ENCODE assay signal across 9 cellular contexts in genomic region chr19:15293751-15294505, GRCh38. TPM values are rescaled to one million over a fixed set of nuclear protein-coding genes. Genes with fewer than 3 reads are reported as not detected.
DNase-seq lines count a peak whose midpoint lies in the region; ATAC-seq and TF ChIP-seq lines count a peak whose summit lies in the region.
"Had no signal": no experiment of that assay in that cellular context is flagged by ENCODE, and none has a peak within 500 bp of the region (broad histone marks: within the 10 kb centered on the region; RNA-seq: fewer than 3 reads in every experiment).

No MANE protein-coding gene starts in this region.

- H3K4me1 Mint-ChIP-seq in activated naive CD4-positive, alpha-beta T cell treated with anti-CD3 and anti-CD28 coated beads for 36 hours (ENCODE audit: low read depth): peaks cover 99% of the 10 kb centered on the region

- H3K27ac Mint-ChIP-seq in activated naive CD4-positive, alpha-beta T cell treated with anti-CD3 and anti-CD28 coated beads for 36 hours: no peak overlapping the region
- peak overlapping the region; percentile 51 to 97 for H3K27ac Mint-ChIP-seq in activated naive CD4-positive, alpha-beta T cell treated with anti-CD3 and anti-CD28 coated beads, Interleukin-2, amount 50 U/mL, for 72 hours

- no peaks in the 10 kb centered on the region for H3K9me3 Mint-ChIP-seq in activated naive CD4-positive, alpha-beta T cell treated with anti-CD3 and anti-CD28 coated beads for 36 hours
- no peaks in the 10 kb centered on the region for H3K9me3 Mint-ChIP-seq in activated naive CD4-positive, alpha-beta T cell treated with anti-CD3 and anti-CD28 coated beads, Interleukin-2, amount 50 U/mL, for 72 hours

- H3K4me1 ChIP-seq in right atrium auricular region (peaks cover 0 to 98% of the 10 kb centered on the region in 2 donors), suprapubic skin (peaks cover 96% of the 10 kb centered on the region)

- no peak for TF ChIP-seq EP300 in suprapubic skin (IDR thresholded peaks at IDR 0.05)

- peaks cover 21% of the 10 kb centered on the region for H3K36me3 Mint-ChIP-seq in activated naive CD4-positive, alpha-beta T cell treated with anti-CD3 and anti-CD28 coated beads for 36 hours (ENCODE audit: low read depth)
- peaks cover 0 to 19% of the 10 kb centered on the region in 2 donors for H3K36me3 Mint-ChIP-seq in activated naive CD4-positive, alpha-beta T cell treated with anti-CD3 and anti-CD28 coated beads, Interleukin-2, amount 50 U/mL, for 72 hours

- H3K27me3 ChIP-seq in right atrium auricular region (no peaks in the 10 kb centered on the region), suprapubic skin (no peaks in the 10 kb centered on the region)
- H3K27me3 ChIP-seq: pancreas had no signal

- no peak for ATAC-seq in activated naive CD4-positive, alpha-beta T cell treated with anti-CD3 and anti-CD28 coated beads, Interleukin-2, amount 50 U/mL, for 72 hours
- ATAC-seq in GM21447 (IDR thresholded peaks at IDR 0.05; ENCODE audit: unreplicated experiment) (no peak), HG03354 (IDR thresholded peaks at IDR 0.05; ENCODE audit: poor library complexity, severe bottlenecking, unreplicated experiment) (no peak)

- H3K4me3 ChIP-seq in right atrium auricular region (no peak overlapping the region), suprapubic skin (peak overlapping the region; percentile 5)
- H3K4me3 ChIP-seq: pancreas had no signal

- intact Hi-C loops in activated naive CD4-positive, alpha-beta T cell treated with anti-CD3 and anti-CD28 coated beads for 36 hours (cut with micrococcal nuclease): loop anchor here (1.0 to 2.0 kb wide), 2 partner anchors 7 to 13 kb away; no protein-coding TSS in a partner anchor

- no peak for TF ChIP-seq CTCF in right atrium auricular region (IDR thresholded peaks at IDR 0.05)
- TF ChIP-seq CTCF in suprapubic skin (IDR thresholded peaks at IDR 0.05): no peak

- WGBS in suprapubic skin: 29% methylated on average over 10 of the region's 10 CpGs

- DNase-seq in activated naive CD4-positive, alpha-beta T cell treated with anti-CD3 and anti-CD28 coated beads for 36 hours: no peak
- no peak for DNase-seq in activated naive CD4-positive, alpha-beta T cell (lab: John Stamatoyannopoulos, UW)
- DNase-seq in activated naive CD4-positive, alpha-beta T cell treated with anti-CD3 and anti-CD28 coated beads, Interleukin-2, amount 50 U/mL, for 72 hours (ENCODE audit: low spot score in 2 of 2): no peak
- DNase-seq in right atrium auricular region (ENCODE audit: low spot score): no peak
- no peak for DNase-seq in suprapubic skin (ENCODE audit: low spot score in 2 of 2)
- DNase-seq in NCI-H748 (lab: John Stamatoyannopoulos, UW; ENCODE audit: unreplicated experiment): no peak

- no peak for TF ChIP-seq POLR2A in suprapubic skin (IDR thresholded peaks at IDR 0.05)

- no peaks in the 10 kb centered on the region for H3K9me3 ChIP-seq in right atrium auricular region
- H3K9me3 ChIP-seq in suprapubic skin: no peaks in the 10 kb centered on the region
- H3K9me3 ChIP-seq: pancreas had no signal

- peak overlapping the region; percentile 26 for H3K4me3 Mint-ChIP-seq in activated naive CD4-positive, alpha-beta T cell treated with anti-CD3 and anti-CD28 coated beads for 36 hours

- H3K36me3 ChIP-seq in right atrium auricular region (no peaks in the 10 kb centered on the region), suprapubic skin (no peaks in the 10 kb centered on the region)
- H3K36me3 ChIP-seq: pancreas had no signal

- H3K27ac ChIP-seq in right atrium auricular region (peak overlapping the region; percentile 22 to 58), suprapubic skin (peak overlapping the region; percentile 54)

- CTCF ChIA-PET in activated naive CD4-positive, alpha-beta T cell treated with anti-CD3 and anti-CD28 coated beads for 36 hours (lab: Charles Lee): interaction anchor here (0.9 to 1.5 kb wide), 2 partner anchors 29 to 263 kb away, joined by 3 to 4 read pairs; no protein-coding TSS in a partner anchor

- no peaks in the 10 kb centered on the region for H3K27me3 Mint-ChIP-seq in activated naive CD4-positive, alpha-beta T cell treated with anti-CD3 and anti-CD28 coated beads for 36 hours (ENCODE audit: low read depth)

RNA-seq across cellular contexts. Expression of gene BRD4, which starts 38.4 kb away (rescaled TPM):
- total RNA-seq in activated naive CD4-positive, alpha-beta T cell treated with anti-CD3 and anti-CD28 coated beads for 36 hours: 100 to 1,000 TPM; 109 to 111 TPM
- 100 to 1,000 TPM; 108 to 114 TPM for total RNA-seq in activated naive CD4-positive, alpha-beta T cell treated with anti-CD3 and anti-CD28 coated beads, Interleukin-2, amount 50 U/mL, for 72 hours
- total RNA-seq in right atrium auricular region (10 to 100 TPM; 23.6 to 41.0 TPM), suprapubic skin (100 to 1,000 TPM in 1 of 4 donors, 10 to 100 TPM in 3; 54.8 to 111 (median 68.3) TPM)
